Comparison of ENCODE assay signal across 8 cellular contexts in the genomic region with DNA sequence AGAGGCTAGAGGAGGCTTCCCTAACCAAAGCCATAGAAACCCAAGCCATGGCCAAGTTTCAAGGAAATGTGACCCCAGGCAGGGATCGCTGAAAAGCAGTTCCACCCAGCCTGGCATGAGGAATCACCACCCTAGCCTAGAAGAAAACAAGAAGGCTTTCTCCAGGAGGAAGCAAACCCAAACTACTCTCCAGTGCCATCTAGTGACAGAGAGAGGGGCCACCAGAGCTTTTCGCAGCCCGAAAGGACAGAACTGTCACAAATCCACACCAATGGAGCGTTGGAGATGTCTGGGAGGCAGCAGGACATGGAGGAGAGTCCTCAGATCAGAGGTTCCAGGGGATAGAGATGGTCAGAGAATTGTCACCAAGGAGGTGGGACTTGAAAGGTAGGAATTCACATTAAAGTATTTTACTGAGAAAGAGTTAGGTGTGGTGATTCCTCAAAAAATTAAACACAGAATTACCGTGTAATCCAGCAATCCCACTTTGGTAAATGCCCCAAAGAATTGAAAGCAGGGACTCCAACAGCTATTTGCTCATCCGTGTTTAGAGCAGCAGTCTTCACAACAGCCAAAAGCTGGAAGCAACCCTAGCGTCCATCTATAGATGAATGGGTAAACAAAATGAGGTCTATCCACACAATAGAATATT.
DNase-seq lines count a peak whose midpoint lies in the region; ATAC-seq lines count a peak whose summit lies in the region.

No MANE protein-coding gene starts in this region.

- peak; percentile 41 for DNase-seq in SIG-M5 treated with dmso at 0.1 percent for 504 hours (lab: John Stamatoyannopoulos, UW; ENCODE audit: unreplicated experiment)
- no peak for DNase-seq in SIG-M5 (lab: John Stamatoyannopoulos, UW)
- DNase-seq in NCI-H2029 (lab: John Stamatoyannopoulos, UW): peak; percentile 38
- peak; percentile 42 for DNase-seq in UCSD-AML1 (lab: John Stamatoyannopoulos, UW; ENCODE audit: unreplicated experiment)
- DNase-seq in cerebellar cortex (ENCODE audit: low spot score): peak; percentile 68
- DNase-seq in left kidney (ENCODE audit: low read depth, low spot score): peak; percentile 90
- DNase-seq in stimulated activated CD4-positive, alpha-beta T cell treated with anti-CD3 and anti-CD28 coated beads, TNF-alpha, amount 100 ng/mL, for 48 hours (ENCODE audit: low read depth in 3 of 3): peak; percentile 29 to 42 (median 38)

- ATAC-seq in GM18867 (IDR thresholded peaks at IDR 0.05; ENCODE audit: unreplicated experiment): no peak
